10 cellular contexts compared by ENCODE assay signal in genomic region chr1:17572264-17572985, GRCh38. TPM values are rescaled to one million over a fixed set of nuclear protein-coding genes. Genes with fewer than 3 reads are reported as not detected.
DNase-seq lines count a peak whose midpoint lies in the region; ATAC-seq, FAIRE-seq and TF ChIP-seq lines count a peak whose summit lies in the region.
"Had no signal": no experiment of that assay in that cellular context is flagged by ENCODE, and none has a peak within 500 bp of the region (broad histone marks: within the 10 kb centered on the region; RNA-seq: fewer than 3 reads in every experiment).

No MANE protein-coding gene starts in this region.

- no peaks in the 10 kb centered on the region for H3K9me3 ChIP-seq in BLaER1
- no peaks in the 10 kb centered on the region for H3K9me3 ChIP-seq in GM12878 (replicated peaks; ENCODE audit: control insufficient read depth, insufficient read depth, low read length)
- no peaks in the 10 kb centered on the region for H3K9me3 ChIP-seq in mesenchymal stem cell (ENCODE audit: control insufficient read depth, low read length)
- no peaks in the 10 kb centered on the region for H3K9me3 ChIP-seq in gastrocnemius medialis

- no peak overlapping the region for H3K18ac ChIP-seq in mesenchymal stem cell (ENCODE audit: low read depth in 1 of 2, low read length in 2 of 2)

- TF ChIP-seq POLR2A in GM12878 (IDR thresholded peaks at IDR 0.05; ENCODE audit: low read depth, low read length) (no peak), gastrocnemius medialis (IDR thresholded peaks at IDR 0.05) (no peak)

- peak overlapping the region in 1 of 2 experiments; percentile 65 for H2BK12ac ChIP-seq in mesenchymal stem cell (ENCODE audit: low read length in 2 of 2)

- H2AFZ ChIP-seq in GM12878 (ENCODE audit: control insufficient read depth, low read depth, low read length) (no peak overlapping the region), mesenchymal stem cell (ENCODE audit: low read depth, low read length) (no peak overlapping the region)

- H3K4ac ChIP-seq in mesenchymal stem cell (ENCODE audit: low read depth in 1 of 2, low read length in 2 of 2) = no peak overlapping the region

- ATAC-seq in GM12878 (peak; percentile 64), gastrocnemius medialis (no peak)
- ATAC-seq: T-cell had no signal

- H3K27ac ChIP-seq in BLaER1 (peak overlapping the region; percentile 74), GM12878 (ENCODE audit: control insufficient read depth, insufficient read depth) (no peak overlapping the region), mesenchymal stem cell (ENCODE audit: low read length, poor library complexity, severe bottlenecking) (no peak overlapping the region), gastrocnemius medialis (no peak overlapping the region)

- H3K27me3 ChIP-seq in BLaER1 = no peaks in the 10 kb centered on the region
- peaks cover 4 to 6% of the 10 kb centered on the region in 2 experiments; a peak in 2 of 4 replicates for H3K27me3 ChIP-seq in GM12878 (replicated peaks in 1 of 2; ENCODE audit: control insufficient read depth in 2 of 2, insufficient read depth in 2 of 2, low read length in 1 of 2)
- no peaks in the 10 kb centered on the region for H3K27me3 ChIP-seq in mesenchymal stem cell (ENCODE audit: control insufficient read depth in 1 of 2, insufficient read depth in 1 of 2, low read length in 2 of 2)
- no peaks in the 10 kb centered on the region for H3K27me3 ChIP-seq in gastrocnemius medialis

- POLR2A ChIA-PET in GM12878 (lab: Charles Lee) = no interaction called here

- FAIRE-seq in GM12878 (lab: Jason Lieb, UNC) = no peak

- H2BK5ac ChIP-seq in mesenchymal stem cell (ENCODE audit: low read depth, low read length, poor library complexity, severe bottlenecking) = no peak overlapping the region

- WGBS in GM12878 (ENCODE audit: insufficient coverage, insufficient replicate concordance, low lambda C conversion rate, missing lambda C conversion rate) = 22% methylated on average over 9 of the region's 9 CpGs
- 93% methylated on average over 9 of the region's 9 CpGs for WGBS in mesenchymal stem cell

- no peaks in the 10 kb centered on the region for H3K79me2 ChIP-seq in GM12878 (ENCODE audit: control insufficient read depth, insufficient read depth, low read length)

- peak overlapping the region; percentile 8 for H4K8ac ChIP-seq in mesenchymal stem cell (ENCODE audit: low read length)

- H2AK5ac ChIP-seq in mesenchymal stem cell (ENCODE audit: low read length, severe bottlenecking) = no peak overlapping the region

- BruUV-seq in GM12878 (replicated peaks; lab: Mats Ljungman, UMichigan) = no TSS peak

- peaks cover 29% of the 10 kb centered on the region for H3K79me1 ChIP-seq in mesenchymal stem cell (replicated peaks; ENCODE audit: low read length, poor library complexity, severe bottlenecking)

- H3K4me1 ChIP-seq in BLaER1 (peaks cover 93% of the 10 kb centered on the region), GM12878 (ENCODE audit: control insufficient read depth, insufficient read depth, low read length) (no peaks in the 10 kb centered on the region), mesenchymal stem cell (ENCODE audit: control insufficient read depth, insufficient read depth, low read depth, low read length) (peaks cover 44% of the 10 kb centered on the region), gastrocnemius medialis (peaks cover 31 to 41% of the 10 kb centered on the region in 2 donors)

- CTCF ChIA-PET in GM12878 (lab: Yijun Ruan, JAX) = interaction anchor here (1.1 to 2.4 kb wide), 4 partner anchors 21 to 77 kb away, joined by 3 to 10 read pairs (median 7); no protein-coding TSS in a partner anchor

- H3K14ac ChIP-seq in mesenchymal stem cell (ENCODE audit: low read length in 2 of 2) = no peak overlapping the region

- H2BK15ac ChIP-seq in mesenchymal stem cell (ENCODE audit: low read depth, poor library complexity, severe bottlenecking) = peak overlapping the region; percentile 37

- no peak overlapping the region for H2BK120ac ChIP-seq in mesenchymal stem cell (ENCODE audit: low read depth, low read length)

- TF ChIP-seq RAD21 in GM12878 (IDR thresholded peaks at IDR 0.05; ENCODE audit: insufficient read depth, low read depth, low read length) = peak; percentile 40

- H3K4me3 ChIP-seq in BLaER1 (no peak overlapping the region), GM12878 (no peak overlapping the region), mesenchymal stem cell (ENCODE audit: insufficient read depth in 1 of 2, low read depth in 1 of 2, low read length in 2 of 2) (no peak overlapping the region), gastrocnemius medialis (no peak overlapping the region), foreskin fibroblast (ENCODE audit: low read depth in 1 of 2, low read length in 2 of 2) (no peak overlapping the region)

- H3K9ac ChIP-seq in BLaER1 (no peak overlapping the region), GM12878 (ENCODE audit: control insufficient read depth, insufficient read depth, low read length) (no peak overlapping the region), mesenchymal stem cell (ENCODE audit: low read length) (no peak overlapping the region)

- H3K4me2 ChIP-seq in BLaER1 (peak overlapping the region; percentile 81), GM12878 (ENCODE audit: control insufficient read depth, insufficient read depth) (no peak overlapping the region), mesenchymal stem cell (ENCODE audit: low read length, poor library complexity, severe bottlenecking) (no peak overlapping the region)

- in situ Hi-C loops in GM12878 (cut with MboI) (no loop called here), gastrocnemius medialis (cut with MboI; ENCODE audit: low sequenced_read_pairs in 4 of 4) (no loop called here)

- SMC1A ChIA-PET in GM12878 (lab: Charles Lee; ENCODE audit: uncharacterized antibody, unreplicated experiment) = interaction anchor here (1.8 to 2.8 kb wide), 2 partner anchors 35 to 70 kb away, joined by 6 to 12 read pairs; no protein-coding TSS in a partner anchor

- no peak for TF ChIP-seq EP300 in GM12878 (IDR thresholded peaks at IDR 0.05; ENCODE audit: borderline replicate concordance in 1 of 2, control insufficient read depth in 1 of 2, low read depth in 2 of 2, low read length in 2 of 2)

- intact Hi-C loops in GM12878 (cut with micrococcal nuclease; ENCODE audit: unreplicated experiment) (no loop called here), gastrocnemius medialis (cut with DNase I; ENCODE audit: low total_unique reads) (no loop called here)

- H3K23ac ChIP-seq in mesenchymal stem cell (ENCODE audit: low read length in 2 of 2) = no peak overlapping the region

- H3K36me3 ChIP-seq in BLaER1 (no peaks in the 10 kb centered on the region), GM12878 (ENCODE audit: control insufficient read depth in 2 of 2, insufficient read depth in 2 of 2, low read length in 1 of 2) (no peaks in the 10 kb centered on the region), mesenchymal stem cell (ENCODE audit: control insufficient read depth in 1 of 2, insufficient read depth in 2 of 2, low read depth in 1 of 2, low read length in 2 of 2) (peaks cover 0 to 3% of the 10 kb centered on the region in 2 experiments), gastrocnemius medialis (no peaks in the 10 kb centered on the region)

- DNase-seq in GM20000 (ENCODE audit: low spot score) (no peak), GM12878 (ENCODE audit: low read depth, low spot score) (no peak), mesenchymal stem cell (no peak), NCI-H524 (lab: John Stamatoyannopoulos, UW) (no peak), gastrocnemius medialis (no peak), foreskin fibroblast (no peak)
- DNase-seq in activated CD4-positive, CD25-positive, alpha-beta regulatory T cell (lab: John Stamatoyannopoulos, UW) = no peak
- DNase-seq: NCI-H1105, T-cell had no signal

- peak; percentile 15 for TF ChIP-seq CTCF in GM20000 (IDR thresholded peaks at IDR 0.05; ENCODE audit: extremely low read depth, missing control alignments)
- TF ChIP-seq CTCF in GM12878 (IDR thresholded peaks at IDR 0.05 in 2 of 3, conservative IDR thresholded peaks at IDR 0.05 in 1 of 3; ENCODE audit: control insufficient read depth in 2 of 3, extremely low read depth in 1 of 3, insufficient read depth in 1 of 3, low read depth in 3 of 3, low read length in 3 of 3) = peak; percentile 30 to 42 (median 36); a peak in 4 of 6 replicates
- no peak for TF ChIP-seq CTCF in gastrocnemius medialis (IDR thresholded peaks at IDR 0.05 in 4 of 5, conservative IDR thresholded peaks at IDR 0.05 in 1 of 5)
- TF ChIP-seq CTCF in foreskin fibroblast (IDR thresholded peaks at IDR 0.05; ENCODE audit: low read depth, low read length) = no peak

- H4K20me1 ChIP-seq in BLaER1 (peaks cover 60% of the 10 kb centered on the region), GM12878 (ENCODE audit: control insufficient read depth, insufficient read depth) (no peaks in the 10 kb centered on the region)

- no peak overlapping the region for H4K91ac ChIP-seq in mesenchymal stem cell (ENCODE audit: low read length)

- RAD21 ChIA-PET in GM12878 (lab: Charles Lee; ENCODE audit: unreplicated experiment) = interaction anchor here (1.9 to 2.8 kb wide), 3 partner anchors 34 to 70 kb away, joined by 5 to 9 read pairs (median 6); no protein-coding TSS in a partner anchor

TF ChIP-seq in GM12878, 131 proteins besides CTCF, POLR2A, EP300 and RAD21:
- TF ChIP-seq SMC3 (IDR thresholded peaks at IDR 0.05; ENCODE audit: borderline replicate concordance, low read length) = peak; percentile 29; the same call in 1 of the 2 replicates
- TF ChIP-seq FOXM1 (IDR thresholded peaks at IDR 0.05; ENCODE audit: low read depth, low read length) = no peak
- TF ChIP-seq GATAD2B (conservative IDR thresholded peaks at IDR 0.05; ENCODE audit: low read depth) = no peak

RNA-seq across cellular contexts. Expression of gene ARHGEF10L, which starts 32.9 kb away (rescaled TPM):
- 11.6 and 14.6 TPM in 2 replicates for total RNA-seq in GM12878 (2013; cell fraction: nucleolus; rRNA removed)
- total RNA-seq in GM12878 (2014; rRNA removed) = 0.49 and 0.51 TPM in 2 replicates
- 0.18 and 0.32 TPM in 2 replicates for total RNA-seq in GM12878 (2014; rRNA removed; fragmentation: Illumina TruSeq; extraction: Trizol)
- 0.44 and 0.53 TPM in 2 replicates for total RNA-seq in GM12878 (2021)
- not detected for polyA plus RNA-seq in GM12878 (2011; ENCODE audit: low read depth)
- 0.49 and 0.94 TPM in 2 replicates for polyA plus RNA-seq in GM12878 (2011; rRNA removed)
- 0.79 and 1.2 TPM in 2 replicates for polyA plus RNA-seq in GM12878 (2011; cell fraction: cytosol; rRNA removed)
- 9.1 and 10.4 TPM in 2 replicates for polyA plus RNA-seq in GM12878 (2011; cell fraction: nucleus; rRNA removed)
- polyA plus RNA-seq in GM12878 (2012) = 0.19 and 0.27 TPM in 2 replicates
- 0.13 TPM in 1 of 2 replicates, not detected in the other for polyA plus RNA-seq in GM12878 (2014; fragmentation: Illumina TruSeq; extraction: Trizol)
- polyA plus RNA-seq in GM12878 (2014; fragmentation: Nextera tagmentation; extraction: Ambion mirVana) = under 1 TPM in 1 of 2 experiments, not detected in 1; 0.05 TPM
- polyA plus RNA-seq in GM12878 (2014; rRNA removed) = 0.32 and 0.37 TPM in 2 replicates
- polyA plus RNA-seq in GM12878 (2016; fragmentation: Nextera tagmentation; extraction: Ambion mirVana) = under 1 TPM in 1 of 2 experiments, not detected in 1; 0.06 TPM
- 1.9 TPM in 2 replicates for polyA minus RNA-seq in GM12878 (2011; rRNA and poly(A)+ RNA removed)
- 0.94 and 1.0 TPM in 2 replicates for polyA minus RNA-seq in GM12878 (2011; cell fraction: cytosol; rRNA and poly(A)+ RNA removed)
- 2.1 and 3.9 TPM in 2 replicates for polyA minus RNA-seq in GM12878 (2011; cell fraction: nucleus; rRNA and poly(A)+ RNA removed)
- 6.9 TPM for polyA plus RNA-seq in mesenchymal stem cell (2013, experiment 1 of 2)
- 7.2 TPM for polyA plus RNA-seq in mesenchymal stem cell (2013, experiment 2 of 2)
- 100 to 1,000 TPM in 1 of 4 donors, 10 to 100 TPM in 3; 21.2 to 111 (median 73.8) TPM for total RNA-seq in gastrocnemius medialis

Comparison
In these comparisons a context has a peak if more than half of its experiments do, and no peak if none do; other contexts are left out.
1. CTCF ChIP-seq: peak in GM20000 (single experiment) and GM12878 (3 of 3); none in gastrocnemius medialis (0 of 5) and foreskin fibroblast (single experiment).